In the genomic region with DNA sequence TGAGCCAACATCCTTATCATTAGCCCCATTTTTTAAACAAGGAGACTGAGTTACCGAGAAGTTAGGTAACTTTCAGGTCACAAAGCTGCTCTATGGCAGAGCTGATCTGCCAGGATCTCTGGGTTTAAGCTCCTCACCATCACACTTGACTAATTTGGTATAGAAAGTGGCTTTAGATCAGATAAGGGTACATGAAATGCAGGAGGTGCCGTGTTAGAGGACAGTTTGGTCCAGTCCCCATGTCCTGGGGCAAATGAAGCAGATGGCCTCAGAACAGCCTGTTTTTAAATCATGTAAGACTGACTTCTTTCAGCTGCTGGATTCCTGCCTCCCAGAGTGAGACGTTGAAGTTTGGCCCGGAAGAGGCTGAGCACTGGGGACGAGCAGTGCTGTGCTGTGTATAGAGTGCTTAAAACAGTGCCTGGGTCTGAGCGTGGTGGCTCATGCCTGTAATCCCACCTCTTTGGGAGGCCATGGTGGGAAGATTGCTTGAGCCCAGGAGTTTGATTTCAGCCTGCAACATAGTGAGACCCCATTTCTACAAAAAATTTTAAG, we compare ENCODE assay signal across 28 cellular contexts.
DNase-seq lines count a peak whose midpoint lies in the region; ATAC-seq, FAIRE-seq and TF ChIP-seq lines count a peak whose summit lies in the region.
"Had no signal": no experiment of that assay in that cellular context is flagged by ENCODE, and none has a peak within 500 bp of the region (broad histone marks: within the 10 kb centered on the region; RNA-seq: fewer than 3 reads in every experiment).

No MANE protein-coding gene starts in this region.

- no peak for TF ChIP-seq POLR2A in H54 (IDR thresholded peaks at IDR 0.05; ENCODE audit: low read depth, low read length)

- ATAC-seq in activated CD8-positive, alpha-beta memory T cell treated with anti-CD3 and anti-CD28 coated beads, Interleukin-2, amount 10 ng/mL, durations not matched to agents 7 days and 5 days, result no peak
- ATAC-seq in activated B cell treated with CpG ODN at 0.5 μM for 24 hours (ENCODE audit: low read depth) (no peak), naive B cell (ENCODE audit: low read depth in 2 of 2) (no peak)
- ATAC-seq: GM12878, GM23338, PC-3, Right ventricle myocardium inferior had no signal

- no peak for TF ChIP-seq CTCF in activated B cell treated with CpG ODN at 0.5 μM for 24 hours (IDR thresholded peaks at IDR 0.05)

- H3K36me3 Mint-ChIP-seq in activated CD8-positive, alpha-beta memory T cell treated with anti-CD3 and anti-CD28 coated beads, Interleukin-2, amount 10 ng/mL, durations not matched to agents 7 days and 5 days, result peaks cover 12% of the 10 kb centered on the region
- H3K36me3 Mint-ChIP-seq in activated B cell treated with CpG ODN at 0.5 μM for 24 hours (ENCODE audit: low read depth) (peaks cover 31% of the 10 kb centered on the region), naive B cell (peaks cover 0 to under 1% of the 10 kb centered on the region in 2 donors)

- no peak for FAIRE-seq in H54 (lab: Jason Lieb, UNC)
- FAIRE-seq: GM12878 had no signal

- H3K4me1 Mint-ChIP-seq in activated CD8-positive, alpha-beta memory T cell treated with anti-CD3 and anti-CD28 coated beads, Interleukin-2, amount 10 ng/mL, durations not matched to agents 7 days and 5 days, result peaks cover 20% of the 10 kb centered on the region
- H3K4me1 Mint-ChIP-seq in activated B cell treated with CpG ODN at 0.5 μM for 24 hours (peaks cover 42% of the 10 kb centered on the region), naive B cell (peaks cover 40 to 58% (median 48%) of the 10 kb centered on the region in 3 donors)

- DNase-seq in activated CD8-positive, alpha-beta memory T cell treated with anti-CD3 and anti-CD28 coated beads, Interleukin-2, amount 10 ng/mL, durations not matched to agents 7 days and 5 days, result peak; percentile 36
- DNase-seq in activated CD8-positive, alpha-beta memory T cell treated with anti-CD3 and anti-CD28 coated beads, Interleukin-2, amount 50 U/mL, for 4 hours, result no peak
- DNase-seq in activated B cell treated with CpG ODN at 0.5 μM for 24 hours, result no peak
- DNase-seq in naive B cell, result no peak
- DNase-seq in H54 (ENCODE audit: insufficient read length, low spot score), result no peak
- no peak for DNase-seq in hepatic stellate cell (ENCODE audit: low spot score)
- no peak for DNase-seq in NCI-H524 (lab: John Stamatoyannopoulos, UW)
- DNase-seq in activated effector memory CD4-positive, alpha-beta T cell treated with Interleukin-2 at 50 U/mL for 16 hours, result no peak
- DNase-seq: 8988T; ACHN; Caco-2; CD4-positive, alpha-beta memory T cell; DMS79; EL; GDM1; HCEC 1CT; IMR-90; MM.1S; NCI-H2029; NCI-H446; NCI-H526; NCI-H82; NK-92 treated with Interleukin-12 subunit alpha and Interleukin-12 subunit beta, amount 100 ng/mL, for 24 hours; PC-3; SJCRH30 had no signal

- no peaks in the 10 kb centered on the region for H3K9me3 Mint-ChIP-seq in activated CD8-positive, alpha-beta memory T cell treated with anti-CD3 and anti-CD28 coated beads, Interleukin-2, amount 10 ng/mL, durations not matched to agents 7 days and 5 days (ENCODE audit: low read depth)
- H3K9me3 Mint-ChIP-seq in activated B cell treated with CpG ODN at 0.5 μM for 24 hours (no peaks in the 10 kb centered on the region), naive B cell (no peaks in the 10 kb centered on the region)
- H3K9me3 Mint-ChIP-seq: CD4-positive, alpha-beta memory T cell; GM23338 had no signal

- intact Hi-C loops in activated B cell treated with CpG ODN at 0.5 μM for 24 hours (cut with micrococcal nuclease), result no loop called here

- no peak overlapping the region for H3K27ac Mint-ChIP-seq in activated CD8-positive, alpha-beta memory T cell treated with anti-CD3 and anti-CD28 coated beads, Interleukin-2, amount 10 ng/mL, durations not matched to agents 7 days and 5 days
- peak overlapping the region; percentile 47 for H3K27ac Mint-ChIP-seq in activated B cell treated with CpG ODN at 0.5 μM for 24 hours
- peak overlapping the region in 5 of 6 donors; percentile 29 to 88 (median 83) for H3K27ac Mint-ChIP-seq in naive B cell
- H3K27ac Mint-ChIP-seq: GM23338 had no signal

- CTCF ChIA-PET in activated CD8-positive, alpha-beta memory T cell treated with anti-CD3 and anti-CD28 coated beads, Interleukin-2, amount 10 ng/mL, durations not matched to agents 7 days and 5 days (lab: Charles Lee), result interaction anchor here (0.8 to 4.3 kb wide), 4 partner anchors 11 to 269 kb away, joined by 3 to 41 read pairs (median 12); no protein-coding TSS in a partner anchor
- CTCF ChIA-PET in activated B cell treated with CpG ODN at 0.5 μM for 24 hours (lab: Charles Lee), result interaction anchor here (0.6 to 1.1 kb wide), 2 partner anchors 26 to 62 kb away, joined by 3 read pairs; no protein-coding TSS in a partner anchor

- H3K4me3 Mint-ChIP-seq in activated CD8-positive, alpha-beta memory T cell treated with anti-CD3 and anti-CD28 coated beads, Interleukin-2, amount 10 ng/mL, durations not matched to agents 7 days and 5 days, result no peak overlapping the region
- no peak overlapping the region for H3K4me3 Mint-ChIP-seq in activated B cell treated with CpG ODN at 0.5 μM for 24 hours
- no peak overlapping the region for H3K4me3 Mint-ChIP-seq in naive B cell
- H3K4me3 Mint-ChIP-seq: CD4-positive, alpha-beta memory T cell; GM23338 had no signal

- H3K27me3 Mint-ChIP-seq in activated CD8-positive, alpha-beta memory T cell treated with anti-CD3 and anti-CD28 coated beads, Interleukin-2, amount 10 ng/mL, durations not matched to agents 7 days and 5 days, result no peaks in the 10 kb centered on the region
- H3K27me3 Mint-ChIP-seq in activated B cell treated with CpG ODN at 0.5 μM for 24 hours (no peaks in the 10 kb centered on the region), naive B cell (no peaks in the 10 kb centered on the region)
- H3K27me3 Mint-ChIP-seq: CD4-positive, alpha-beta memory T cell had no signal

- POLR2A ChIA-PET in activated B cell treated with CpG ODN at 0.5 μM for 24 hours (lab: Charles Lee), result no interaction called here
